2 cellular contexts compared by ENCODE assay signal in the genomic region with DNA sequence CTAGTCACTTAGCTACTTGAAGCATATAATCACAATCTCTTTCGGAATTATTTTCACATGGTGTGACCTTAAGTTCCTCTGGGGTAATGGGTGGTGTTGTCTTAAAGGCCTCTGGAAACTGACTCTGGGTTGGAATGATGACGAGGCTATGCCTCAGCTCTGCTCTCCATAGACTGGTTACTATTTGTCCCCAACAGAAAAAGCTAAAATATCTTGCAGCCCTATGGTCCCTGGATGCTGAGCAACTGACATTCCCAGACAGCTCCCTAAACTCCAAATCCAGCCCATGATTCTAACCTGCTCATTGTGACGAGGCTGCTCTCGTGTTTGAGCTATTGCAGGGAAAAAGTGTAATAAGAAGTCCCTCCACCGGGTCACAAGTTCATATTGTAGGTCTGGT.
TF ChIP-seq lines count a peak whose summit lies in the region.

No MANE protein-coding gene starts in this region.

TF ChIP-seq in GM23338, 12 proteins besides CTCF, POLR2A, EP300 and RAD21:
- no peak for TF ChIP-seq EZH2phosphoT487 (IDR thresholded peaks at IDR 0.05; ENCODE audit: unreplicated experiment)
- TF ChIP-seq, protein P1, sequence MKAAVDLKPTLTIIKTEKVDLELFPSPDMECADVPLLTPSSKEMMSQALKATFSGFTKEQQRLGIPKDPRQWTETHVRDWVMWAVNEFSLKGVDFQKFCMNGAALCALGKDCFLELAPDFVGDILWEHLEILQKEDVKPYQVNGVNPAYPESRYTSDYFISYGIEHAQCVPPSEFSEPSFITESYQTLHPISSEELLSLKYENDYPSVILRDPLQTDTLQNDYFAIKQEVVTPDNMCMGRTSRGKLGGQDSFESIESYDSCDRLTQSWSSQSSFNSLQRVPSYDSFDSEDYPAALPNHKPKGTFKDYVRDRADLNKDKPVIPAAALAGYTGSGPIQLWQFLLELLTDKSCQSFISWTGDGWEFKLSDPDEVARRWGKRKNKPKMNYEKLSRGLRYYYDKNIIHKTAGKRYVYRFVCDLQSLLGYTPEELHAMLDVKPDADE (IDR thresholded peaks at IDR 0.05), result no peak
- TF ChIP-seq, protein P2, sequence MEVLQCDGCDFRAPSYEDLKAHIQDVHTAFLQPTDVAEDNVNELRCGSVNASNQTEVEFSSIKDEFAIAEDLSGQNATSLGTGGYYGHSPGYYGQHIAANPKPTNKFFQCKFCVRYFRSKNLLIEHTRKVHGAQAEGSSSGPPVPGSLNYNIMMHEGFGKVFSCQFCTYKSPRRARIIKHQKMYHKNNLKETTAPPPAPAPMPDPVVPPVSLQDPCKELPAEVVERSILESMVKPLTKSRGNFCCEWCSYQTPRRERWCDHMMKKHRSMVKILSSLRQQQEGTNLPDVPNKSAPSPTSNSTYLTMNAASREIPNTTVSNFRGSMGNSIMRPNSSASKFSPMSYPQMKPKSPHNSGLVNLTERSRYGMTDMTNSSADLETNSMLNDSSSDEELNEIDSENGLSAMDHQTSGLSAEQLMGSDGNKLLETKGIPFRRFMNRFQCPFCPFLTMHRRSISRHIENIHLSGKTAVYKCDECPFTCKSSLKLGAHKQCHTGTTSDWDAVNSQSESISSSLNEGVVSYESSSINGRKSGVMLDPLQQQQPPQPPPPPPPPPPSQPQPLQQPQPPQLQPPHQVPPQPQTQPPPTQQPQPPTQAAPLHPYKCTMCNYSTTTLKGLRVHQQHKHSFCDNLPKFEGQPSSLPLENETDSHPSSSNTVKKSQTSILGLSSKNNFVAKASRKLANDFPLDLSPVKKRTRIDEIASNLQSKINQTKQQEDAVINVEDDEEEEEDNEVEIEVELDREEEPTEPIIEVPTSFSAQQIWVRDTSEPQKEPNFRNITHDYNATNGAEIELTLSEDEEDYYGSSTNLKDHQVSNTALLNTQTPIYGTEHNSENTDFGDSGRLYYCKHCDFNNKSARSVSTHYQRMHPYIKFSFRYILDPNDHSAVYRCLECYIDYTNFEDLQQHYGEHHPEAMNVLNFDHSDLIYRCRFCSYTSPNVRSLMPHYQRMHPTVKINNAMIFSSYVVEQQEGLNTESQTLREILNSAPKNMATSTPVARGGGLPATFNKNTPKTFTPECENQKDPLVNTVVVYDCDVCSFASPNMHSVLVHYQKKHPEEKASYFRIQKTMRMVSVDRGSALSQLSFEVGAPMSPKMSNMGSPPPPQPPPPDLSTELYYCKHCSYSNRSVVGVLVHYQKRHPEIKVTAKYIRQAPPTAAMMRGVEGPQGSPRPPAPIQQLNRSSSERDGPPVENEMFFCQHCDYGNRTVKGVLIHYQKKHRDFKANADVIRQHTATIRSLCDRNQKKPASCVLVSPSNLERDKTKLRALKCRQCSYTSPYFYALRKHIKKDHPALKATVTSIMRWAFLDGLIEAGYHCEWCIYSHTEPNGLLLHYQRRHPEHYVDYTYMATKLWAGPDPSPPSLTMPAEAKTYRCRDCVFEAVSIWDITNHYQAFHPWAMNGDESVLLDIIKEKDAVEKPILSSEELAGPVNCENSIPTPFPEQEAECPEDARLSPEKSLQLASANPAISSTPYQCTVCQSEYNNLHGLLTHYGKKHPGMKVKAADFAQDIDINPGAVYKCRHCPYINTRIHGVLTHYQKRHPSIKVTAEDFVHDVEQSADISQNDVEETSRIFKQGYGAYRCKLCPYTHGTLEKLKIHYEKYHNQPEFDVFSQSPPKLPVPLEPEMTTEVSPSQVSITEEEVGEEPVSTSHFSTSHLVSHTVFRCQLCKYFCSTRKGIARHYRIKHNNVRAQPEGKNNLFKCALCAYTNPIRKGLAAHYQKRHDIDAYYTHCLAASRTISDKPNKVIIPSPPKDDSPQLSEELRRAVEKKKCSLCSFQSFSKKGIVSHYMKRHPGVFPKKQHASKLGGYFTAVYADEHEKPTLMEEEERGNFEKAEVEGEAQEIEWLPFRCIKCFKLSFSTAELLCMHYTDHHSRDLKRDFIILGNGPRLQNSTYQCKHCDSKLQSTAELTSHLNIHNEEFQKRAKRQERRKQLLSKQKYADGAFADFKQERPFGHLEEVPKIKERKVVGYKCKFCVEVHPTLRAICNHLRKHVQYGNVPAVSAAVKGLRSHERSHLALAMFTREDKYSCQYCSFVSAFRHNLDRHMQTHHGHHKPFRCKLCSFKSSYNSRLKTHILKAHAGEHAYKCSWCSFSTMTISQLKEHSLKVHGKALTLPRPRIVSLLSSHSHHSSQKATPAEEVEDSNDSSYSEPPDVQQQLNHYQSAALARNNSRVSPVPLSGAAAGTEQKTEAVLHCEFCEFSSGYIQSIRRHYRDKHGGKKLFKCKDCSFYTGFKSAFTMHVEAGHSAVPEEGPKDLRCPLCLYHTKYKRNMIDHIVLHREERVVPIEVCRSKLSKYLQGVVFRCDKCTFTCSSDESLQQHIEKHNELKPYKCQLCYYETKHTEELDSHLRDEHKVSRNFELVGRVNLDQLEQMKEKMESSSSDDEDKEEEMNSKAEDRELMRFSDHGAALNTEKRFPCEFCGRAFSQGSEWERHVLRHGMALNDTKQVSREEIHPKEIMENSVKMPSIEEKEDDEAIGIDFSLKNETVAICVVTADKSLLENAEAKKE (CRISPR knock-in tag; IDR thresholded peaks at IDR 0.05), result no peak
- TF ChIP-seq ZNF331 (CRISPR knock-in tag; IDR thresholded peaks at IDR 0.05; ENCODE audit: low read depth), result no peak
- TF ChIP-seq JUNB (IDR thresholded peaks at IDR 0.05; ENCODE audit: unreplicated experiment), result no peak
- TF ChIP-seq STAT1 (IDR thresholded peaks at IDR 0.05; ENCODE audit: unreplicated experiment), result no peak
- TF ChIP-seq ZNF114 (CRISPR knock-in tag; IDR thresholded peaks at IDR 0.05), result no peak
- no peak for TF ChIP-seq EZH2 (IDR thresholded peaks at IDR 0.05; ENCODE audit: low read depth, unreplicated experiment)
- TF ChIP-seq NANOG (IDR thresholded peaks at IDR 0.05; ENCODE audit: borderline replicate concordance), result no peak
- no peak for TF ChIP-seq CREB1 (CRISPR knock-in tag; IDR thresholded peaks at IDR 0.05; ENCODE audit: low read depth)

TF ChIP-seq in K562, 482 proteins besides CTCF, POLR2A, EP300 and RAD21 (continued from another document):
- no peak for TF ChIP-seq MED1 (CRISPR knock-in tag; IDR thresholded peaks at IDR 0.05; ENCODE audit: borderline replicate concordance)
- TF ChIP-seq POU5F1 (IDR thresholded peaks at IDR 0.05; ENCODE audit: borderline replicate concordance, low read depth, low read length, partially characterized antibody), result no peak
- TF ChIP-seq MTA3 (IDR thresholded peaks at IDR 0.05; ENCODE audit: borderline replicate concordance), result no peak
- no peak for TF ChIP-seq CXXC5 (CRISPR knock-in tag; IDR thresholded peaks at IDR 0.05)
- no peak for TF ChIP-seq DIDO1 (tag; IDR thresholded peaks at IDR 0.05; ENCODE audit: low read depth)
- no peak for TF ChIP-seq CCNT2 (IDR thresholded peaks at IDR 0.05; ENCODE audit: borderline replicate concordance, extremely low read depth, insufficient read length, low read depth, low read length)
- no peak for TF ChIP-seq SRSF3 (IDR thresholded peaks at IDR 0.05; ENCODE audit: insufficient read depth, low read length)
